Comparison of ENCODE assay signal across 8 cellular contexts in the genomic region with DNA sequence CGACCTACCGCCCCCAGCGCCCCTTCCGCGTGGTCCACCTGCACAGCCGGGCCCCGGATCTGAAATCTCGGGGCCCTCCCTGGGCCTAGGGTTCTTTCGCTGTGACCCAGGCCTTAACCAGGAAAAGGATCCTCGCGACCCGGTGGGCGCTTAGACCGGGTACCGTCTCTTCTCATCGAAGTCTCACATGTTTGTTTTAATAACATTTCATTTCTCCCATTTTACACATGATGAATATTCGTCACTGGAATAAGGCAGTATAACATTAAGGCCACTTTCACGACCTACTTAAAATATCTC. TPM values are rescaled to one million over a fixed set of nuclear protein-coding genes. Genes with fewer than 3 reads are reported as not detected.
DNase-seq lines count a peak whose midpoint lies in the region; ATAC-seq and TF ChIP-seq lines count a peak whose summit lies in the region.

No MANE protein-coding gene starts in this region.

- intact Hi-C loops in heart right ventricle (cut with DNase I): no loop called here
- intact Hi-C loops in left cardiac atrium (cut with DNase I): no loop called here
- intact Hi-C loops in aorta (cut with DNase I): no loop called here

- H2AK5ac ChIP-seq in mesenchymal stem cell (ENCODE audit: low read length, severe bottlenecking): no peak overlapping the region

- H3K9ac ChIP-seq in mesenchymal stem cell (ENCODE audit: low read length): peak overlapping the region; percentile 93

- H3K27ac ChIP-seq in heart right ventricle (peak overlapping the region in 9 of 10 donors; percentile 73 to 100 (median 78)), mesenchymal stem cell (ENCODE audit: low read length, poor library complexity, severe bottlenecking) (peak overlapping the region; percentile 11), aorta (ENCODE audit: low read depth in 1 of 2, low read length in 2 of 2) (peak overlapping the region in 1 of 2 donors; percentile 41)

- H2BK15ac ChIP-seq in mesenchymal stem cell (ENCODE audit: low read depth, poor library complexity, severe bottlenecking): no peak overlapping the region

- peak overlapping the region; percentile 66 for H4K8ac ChIP-seq in mesenchymal stem cell (ENCODE audit: low read length)

- H3K36me3 ChIP-seq in heart right ventricle (peaks cover 0 to 42% (median 22%) of the 10 kb centered on the region in 9 donors), mesenchymal stem cell (ENCODE audit: control insufficient read depth in 1 of 2, insufficient read depth in 2 of 2, low read depth in 1 of 2, low read length in 2 of 2) (peaks cover 44 to 45% of the 10 kb centered on the region in 2 experiments), aorta (ENCODE audit: control insufficient read depth in 1 of 2, insufficient read depth in 2 of 2, low read length in 1 of 2) (peaks cover 0 to 4% of the 10 kb centered on the region in 2 donors)

- no peak overlapping the region for H2BK120ac ChIP-seq in mesenchymal stem cell (ENCODE audit: low read depth, low read length)

- no peak overlapping the region for H2BK5ac ChIP-seq in mesenchymal stem cell (ENCODE audit: low read depth, low read length, poor library complexity, severe bottlenecking)

- no peak for ATAC-seq in heart right ventricle
- no peak for ATAC-seq in left cardiac atrium
- no peak for ATAC-seq in aorta (ENCODE audit: low FRiP score)
- ATAC-seq in GM18861 (IDR thresholded peaks at IDR 0.05; ENCODE audit: unreplicated experiment): no peak
- ATAC-seq in HG02938 (IDR thresholded peaks at IDR 0.05; ENCODE audit: unreplicated experiment): no peak

- peak overlapping the region in 1 of 2 experiments; percentile 43 for H3K18ac ChIP-seq in mesenchymal stem cell (ENCODE audit: low read depth in 1 of 2, low read length in 2 of 2)

- H3K27me3 ChIP-seq in heart right ventricle: no peaks in the 10 kb centered on the region
- H3K27me3 ChIP-seq in mesenchymal stem cell (ENCODE audit: control insufficient read depth in 1 of 2, insufficient read depth in 1 of 2, low read length in 2 of 2): no peaks in the 10 kb centered on the region
- H3K27me3 ChIP-seq in aorta (ENCODE audit: control insufficient read depth in 1 of 2, insufficient read depth in 2 of 2, low read length in 1 of 2): peaks cover 0 to 1% of the 10 kb centered on the region in 2 donors

- H4K91ac ChIP-seq in mesenchymal stem cell (ENCODE audit: low read length): no peak overlapping the region

- H3K14ac ChIP-seq in mesenchymal stem cell (ENCODE audit: low read length in 2 of 2): no peak overlapping the region

- H3K4me3 ChIP-seq in heart right ventricle (peak overlapping the region; percentile 64 to 99 (median 92)), astrocyte of the spinal cord (ENCODE audit: low read depth, low read length) (peak overlapping the region; percentile 74), mesenchymal stem cell (ENCODE audit: insufficient read depth in 1 of 2, low read depth in 1 of 2, low read length in 2 of 2) (peak overlapping the region; percentile 81 to 94), aorta (ENCODE audit: low read length in 2 of 2) (peak overlapping the region; percentile 73 to 74)

- no peak overlapping the region for H2AFZ ChIP-seq in mesenchymal stem cell (ENCODE audit: low read depth, low read length)

- WGBS in heart right ventricle, 2 donors: 1 to 4% methylated on average over 18 of the region's 18 CpGs
- 11% methylated on average over 18 of the region's 18 CpGs for WGBS in mesenchymal stem cell
- WGBS in aorta, 2 donors: 2% methylated on average over 16 to 18 of the region's 18 CpGs

- TF ChIP-seq CTCF in heart right ventricle (IDR thresholded peaks at IDR 0.05): no peak
- no peak for TF ChIP-seq CTCF in astrocyte of the spinal cord (IDR thresholded peaks at IDR 0.05; ENCODE audit: low read depth, low read length)

- peak overlapping the region; percentile 62 for H3K4me2 ChIP-seq in mesenchymal stem cell (ENCODE audit: low read length, poor library complexity, severe bottlenecking)

- H3K4ac ChIP-seq in mesenchymal stem cell (ENCODE audit: low read depth in 1 of 2, low read length in 2 of 2): no peak overlapping the region

- DNase-seq in heart right ventricle (no peak), left cardiac atrium (no peak), astrocyte of the spinal cord (ENCODE audit: low read depth, low spot score) (no peak), mesenchymal stem cell (no peak), aorta (no peak), Ammon's horn (ENCODE audit: low spot score) (no peak)

- in situ Hi-C loops in astrocyte of the spinal cord (cut with HindIII; ENCODE audit: low sequenced_read_pairs): no loop called here

- H3K9me3 ChIP-seq in heart right ventricle: no peaks in the 10 kb centered on the region
- H3K9me3 ChIP-seq in mesenchymal stem cell (ENCODE audit: control insufficient read depth, low read length): no peaks in the 10 kb centered on the region
- no peaks in the 10 kb centered on the region for H3K9me3 ChIP-seq in aorta (ENCODE audit: control insufficient read depth, low read length)

- peaks cover 16% of the 10 kb centered on the region for H3K79me1 ChIP-seq in mesenchymal stem cell (replicated peaks; ENCODE audit: low read length, poor library complexity, severe bottlenecking)

- H3K4me1 ChIP-seq in heart right ventricle (peaks cover 8 to 53% (median 42%) of the 10 kb centered on the region in 9 donors), mesenchymal stem cell (ENCODE audit: control insufficient read depth, insufficient read depth, low read depth, low read length) (peaks cover 39% of the 10 kb centered on the region), aorta (ENCODE audit: control insufficient read depth in 1 of 2, insufficient read depth in 2 of 2, low read length in 2 of 2) (no peaks in the 10 kb centered on the region)

- no peak overlapping the region for H2BK12ac ChIP-seq in mesenchymal stem cell (ENCODE audit: low read length in 2 of 2)

- no peak overlapping the region for H3K23ac ChIP-seq in mesenchymal stem cell (ENCODE audit: low read length in 2 of 2)

RNA-seq across cellular contexts. Expression of a gene that starts 0.3 kb away (rescaled TPM):
- 10 to 100 TPM in 8 of 10 donors, 1 to 10 TPM in 2; 7.6 to 17.8 (median 13.9) TPM for total RNA-seq in heart right ventricle
- polyA plus RNA-seq in heart right ventricle: 10 to 100 TPM; 15.2 to 16.1 TPM
- total RNA-seq in left cardiac atrium: 10 to 100 TPM in 1 of 2 donors, 1 to 10 TPM in 1; 9.8 to 10.1 TPM
- 35.4 TPM for polyA plus RNA-seq in mesenchymal stem cell (2013, experiment 1 of 2)
- polyA plus RNA-seq in mesenchymal stem cell (2013, experiment 2 of 2): 34.8 TPM
- 10 to 100 TPM in 1 of 2 donors, 1 to 10 TPM in 1; 8.8 to 20.6 TPM for total RNA-seq in aorta
- polyA plus RNA-seq in aorta: 10 to 100 TPM; 10.1 to 42.4 TPM

RNA-seq across cellular contexts. Expression of a gene that starts 3.3 kb away (rescaled TPM):
- total RNA-seq in heart right ventricle (100 to 1,000 TPM; 154 to 186 (median 167) TPM), left cardiac atrium (100 to 1,000 TPM; 135 to 138 TPM), aorta (10 to 100 TPM; 55.8 to 60.6 TPM)
- polyA plus RNA-seq in heart right ventricle (100 to 1,000 TPM; 184 to 280 TPM), aorta (10 to 100 TPM; 72.2 to 75.1 TPM)
- 113 TPM for polyA plus RNA-seq in mesenchymal stem cell (2013, experiment 1 of 2)
- 116 TPM for polyA plus RNA-seq in mesenchymal stem cell (2013, experiment 2 of 2)

RNA-seq across cellular contexts. Expression of a gene that starts 10.5 kb away (rescaled TPM):
- total RNA-seq in heart right ventricle: 10 to 100 TPM; 40.7 to 70.3 (median 58.4) TPM
- polyA plus RNA-seq in heart right ventricle: 100 to 1,000 TPM in 1 of 2 donors, 10 to 100 TPM in 1; 84.0 to 105 TPM
- total RNA-seq in left cardiac atrium: 10 to 100 TPM; 60.2 to 71.3 TPM
- 136 TPM for polyA plus RNA-seq in mesenchymal stem cell (2013, experiment 1 of 2)
- polyA plus RNA-seq in mesenchymal stem cell (2013, experiment 2 of 2): 134 TPM
- 100 to 1,000 TPM in 1 of 2 donors, 10 to 100 TPM in 1; 84.6 to 101 TPM for total RNA-seq in aorta
- polyA plus RNA-seq in aorta: 100 to 1,000 TPM in 1 of 2 donors, 10 to 100 TPM in 1; 47.6 to 111 TPM

RNA-seq across cellular contexts. Expression of a gene that starts 11.5 kb away (rescaled TPM):
- total RNA-seq in heart right ventricle (10 to 100 TPM; 70.4 to 98.8 (median 76.5) TPM), left cardiac atrium (10 to 100 TPM; 76.1 to 77.1 TPM), aorta (100 to 1,000 TPM; 118 to 151 TPM)
- polyA plus RNA-seq in heart right ventricle (100 to 1,000 TPM in 1 of 2 donors, 10 to 100 TPM in 1; 77.5 to 126 TPM), aorta (100 to 1,000 TPM in 1 of 2 donors, 10 to 100 TPM in 1; 24.0 to 232 TPM)
- 54.8 TPM for polyA plus RNA-seq in mesenchymal stem cell (2013, experiment 1 of 2)
- polyA plus RNA-seq in mesenchymal stem cell (2013, experiment 2 of 2): 51.7 TPM

RNA-seq across cellular contexts. Expression of a gene that starts 28.6 kb away (rescaled TPM):
- total RNA-seq in heart right ventricle: 10 to 100 TPM; 23.8 to 41.7 (median 30.8) TPM
- 10 to 100 TPM; 25.8 to 30.9 TPM for polyA plus RNA-seq in heart right ventricle
- total RNA-seq in left cardiac atrium: 10 to 100 TPM; 32.8 to 33.9 TPM
- polyA plus RNA-seq in mesenchymal stem cell (2013, experiment 1 of 2): 19.1 TPM
- 19.3 TPM for polyA plus RNA-seq in mesenchymal stem cell (2013, experiment 2 of 2)
- 10 to 100 TPM; 22.0 to 36.6 TPM for total RNA-seq in aorta
- 10 to 100 TPM; 11.1 to 59.5 TPM for polyA plus RNA-seq in aorta
